Comparison of ENCODE assay signal across 13 cellular contexts in the genomic region with DNA sequence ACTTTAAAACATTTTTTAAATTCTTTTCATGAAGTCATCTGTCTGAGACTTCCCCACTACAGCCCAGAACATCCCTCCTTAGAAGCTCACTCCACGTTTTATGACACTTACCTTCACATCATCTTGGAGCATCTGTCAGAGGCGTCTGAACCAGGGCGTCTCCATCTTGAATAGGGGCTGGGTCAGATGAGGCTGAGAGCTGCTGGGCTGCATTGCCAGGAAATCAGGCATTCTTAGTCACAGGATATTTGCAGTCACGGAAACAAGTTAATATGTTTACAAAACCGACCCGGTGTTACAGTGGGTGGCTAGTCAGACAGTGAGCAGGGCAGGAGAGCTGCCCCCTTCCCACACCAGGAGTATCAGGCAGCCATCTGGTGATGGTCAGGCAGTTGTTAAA.
A peak's percentile ranks its signal among the peaks of the same experiment; 100 is the strongest.
DNase-seq lines count a peak whose midpoint lies in the region; ATAC-seq and TF ChIP-seq lines count a peak whose summit lies in the region.
"Had no signal": no experiment of that assay in that cellular context is flagged by ENCODE, and none has a peak within 500 bp of the region (broad histone marks: within the 10 kb centered on the region; RNA-seq: fewer than 3 reads in every experiment).

No MANE protein-coding gene starts in this region.

- peaks cover 26% of the 10 kb centered on the region for H3K4me1 Mint-ChIP-seq in Calu3 (ENCODE audit: low read depth, unreplicated experiment)

- no peak overlapping the region for H3K4me3 Mint-ChIP-seq in Calu3 (ENCODE audit: low read depth, unreplicated experiment)
- H3K4me3 Mint-ChIP-seq: naive B cell had no signal

- H2AFZ ChIP-seq in osteoblast (ENCODE audit: low read length) (peak overlapping the region; percentile 0), Karpas-422 (ENCODE audit: low read length) (no peak overlapping the region), hepatocyte (no peak overlapping the region)

- WGBS in hepatocyte (ENCODE audit: low lambda C conversion rate, missing lambda C conversion rate) = 51% methylated on average over 6 of the region's 6 CpGs

- H3K9ac ChIP-seq in Karpas-422 (ENCODE audit: low read length) = no peak overlapping the region

- CTCF ChIA-PET in Calu3 (lab: Charles Lee) = no interaction called here
- CTCF ChIA-PET in Panc1 (lab: Charles Lee) = no interaction called here

- TF ChIP-seq CTCF in Calu3 (IDR thresholded peaks at IDR 0.05; ENCODE audit: unreplicated experiment) (no peak), Panc1 (IDR thresholded peaks at IDR 0.05) (no peak), osteoblast (IDR thresholded peaks at IDR 0.05; ENCODE audit: extremely low read depth, low read depth, low read length) (no peak), hepatocyte (IDR thresholded peaks at IDR 0.05; ENCODE audit: poor library complexity) (no peak)

- H3K27ac ChIP-seq in Panc1 (ENCODE audit: low read length) (no peak overlapping the region), osteoblast (ENCODE audit: low read depth, low read length) (peak overlapping the region; percentile 9), Karpas-422 (ENCODE audit: low read length) (no peak overlapping the region), hepatocyte (no peak overlapping the region)
- H3K27ac ChIP-seq: esophagus squamous epithelium had no signal

- H3K27me3 ChIP-seq in Panc1 (ENCODE audit: control insufficient read depth, insufficient read depth, low read length) = no peaks in the 10 kb centered on the region
- H3K27me3 ChIP-seq in osteoblast (ENCODE audit: insufficient read depth, low read length) = no peaks in the 10 kb centered on the region
- no peaks in the 10 kb centered on the region for H3K27me3 ChIP-seq in Karpas-422 (ENCODE audit: low read length)
- peaks cover 4% of the 10 kb centered on the region for H3K27me3 ChIP-seq in hepatocyte

- H3K4me1 ChIP-seq in Panc1 (ENCODE audit: control insufficient read depth, insufficient read depth, low read length) (no peaks in the 10 kb centered on the region), osteoblast (ENCODE audit: insufficient read depth, low read length) (peaks cover 23% of the 10 kb centered on the region), Karpas-422 (ENCODE audit: low read length) (no peaks in the 10 kb centered on the region), hepatocyte (ENCODE audit: insufficient read depth) (no peaks in the 10 kb centered on the region)
- H3K4me1 ChIP-seq: esophagus squamous epithelium had no signal

- H3K27me3 Mint-ChIP-seq in Calu3 (ENCODE audit: unreplicated experiment) = no peaks in the 10 kb centered on the region
- H3K27me3 Mint-ChIP-seq: naive B cell had no signal

- ATAC-seq in Panc1 (peak; percentile 46; the same call in 1 of the 2 replicates), GM19395 (IDR thresholded peaks at IDR 0.05; ENCODE audit: unreplicated experiment) (no peak)

- POLR2A ChIA-PET in Panc1 (lab: Charles Lee) = no interaction called here

- H4K20me1 ChIP-seq in osteoblast (ENCODE audit: insufficient read depth, low read length) = no peaks in the 10 kb centered on the region
- H4K20me1 ChIP-seq in Karpas-422 (ENCODE audit: insufficient read depth, low read depth, low read length) = no peaks in the 10 kb centered on the region
- H4K20me1 ChIP-seq in hepatocyte (ENCODE audit: insufficient read depth, poor library complexity, severe bottlenecking) = no peaks in the 10 kb centered on the region

- H3K9me3 ChIP-seq in Panc1 (ENCODE audit: control insufficient read depth, insufficient read depth, low read depth, low read length) (no peaks in the 10 kb centered on the region), osteoblast (ENCODE audit: low read depth, low read length) (no peaks in the 10 kb centered on the region), Karpas-422 (ENCODE audit: low read length) (peaks cover 14% of the 10 kb centered on the region), hepatocyte (ENCODE audit: low read depth) (no peaks in the 10 kb centered on the region)
- H3K9me3 ChIP-seq: esophagus squamous epithelium had no signal

- BruUV-seq in Calu3 (replicated peaks; lab: Mats Ljungman, UMichigan) (no TSS peak), Panc1 (replicated peaks; lab: Mats Ljungman, UMichigan) (no TSS peak)

- H3K79me2 ChIP-seq in osteoblast (ENCODE audit: insufficient read depth, low read length) (no peaks in the 10 kb centered on the region), Karpas-422 (ENCODE audit: low read length) (no peaks in the 10 kb centered on the region), hepatocyte (no peaks in the 10 kb centered on the region)

- no peaks in the 10 kb centered on the region for H3K36me3 Mint-ChIP-seq in Calu3 (ENCODE audit: insufficient read depth, unreplicated experiment)
- H3K36me3 Mint-ChIP-seq: naive B cell had no signal

- H3K4me2 ChIP-seq in osteoblast (ENCODE audit: insufficient read depth, low read length) (no peak overlapping the region), Karpas-422 (ENCODE audit: low read depth, low read length, poor library complexity, severe bottlenecking) (no peak overlapping the region), hepatocyte (no peak overlapping the region)

- intact Hi-C loops in Calu3 (cut with micrococcal nuclease; ENCODE audit: unreplicated experiment) = no loop called here
- intact Hi-C loops in Panc1 (cut with micrococcal nuclease; ENCODE audit: unreplicated experiment) = no loop called here

- H3K9me2 ChIP-seq in Karpas-422 (replicated peaks; ENCODE audit: insufficient read depth, low read length) (no peaks in the 10 kb centered on the region), hepatocyte (replicated peaks; ENCODE audit: insufficient read depth) (no peaks in the 10 kb centered on the region)

- DNase-seq in Calu3 (peak; percentile 21), Panc1 (ENCODE audit: low read depth, low spot score) (no peak), fibroblast of gingiva (ENCODE audit: low read depth) (peak; percentile 57), osteoblast (ENCODE audit: insufficient read length, low spot score, missing footprints) (peak; percentile 60), Karpas-422 (no peak), hepatocyte (ENCODE audit: low spot score) (no peak), cerebellum (ENCODE audit: low spot score) (no peak)
- DNase-seq: activated CD4-positive, alpha-beta T cell treated with anti-CD3 and anti-CD28 coated beads, Interleukin-2, amount 50 U/mL, for 1 hour; activated effector memory CD4-positive, alpha-beta T cell treated with Interleukin-2 at 50 U/mL for 16 hours; esophagus squamous epithelium; KG1; naive B cell had no signal

- no peaks in the 10 kb centered on the region for H3K36me3 ChIP-seq in Panc1 (ENCODE audit: control insufficient read depth, insufficient read depth, low read length)
- no peaks in the 10 kb centered on the region for H3K36me3 ChIP-seq in osteoblast (ENCODE audit: insufficient read depth, low read length)
- no peaks in the 10 kb centered on the region for H3K36me3 ChIP-seq in Karpas-422 (ENCODE audit: insufficient read depth, low read length)
- H3K36me3 ChIP-seq in hepatocyte (replicated peaks; ENCODE audit: insufficient read depth, low read depth) = no peaks in the 10 kb centered on the region
- H3K36me3 ChIP-seq: esophagus squamous epithelium had no signal

- H3K9me3 Mint-ChIP-seq in Calu3 (ENCODE audit: low read depth, unreplicated experiment) = peaks cover 3% of the 10 kb centered on the region
- H3K9me3 Mint-ChIP-seq: naive B cell had no signal

- H3K4me3 ChIP-seq in Panc1 (ENCODE audit: low read depth in 2 of 2, low read length in 2 of 2) (no peak overlapping the region), osteoblast (ENCODE audit: insufficient read depth, low read length) (no peak overlapping the region), Karpas-422 (ENCODE audit: low read length) (no peak overlapping the region), hepatocyte (no peak overlapping the region)
- H3K4me3 ChIP-seq: esophagus squamous epithelium had no signal

- no peak overlapping the region for H3K27ac Mint-ChIP-seq in Calu3 (ENCODE audit: unreplicated experiment)
- H3K27ac Mint-ChIP-seq: naive B cell had no signal

- in situ Hi-C loops in Panc1 (cut with HindIII; ENCODE audit: low pct_unique_long_range_greater_than_20kb, low sequenced_read_pairs) = no loop called here

Comparison
In these comparisons a context has a peak if more than half of its experiments do, and no peak if none do; other contexts are left out.
1. DNase-seq: peak in Calu3 (single experiment), fibroblast of gingiva (single experiment) and osteoblast (single experiment); none in Panc1 (single experiment), Karpas-422 (single experiment), hepatocyte (single experiment) and cerebellum (single experiment).